In the genomic region with DNA sequence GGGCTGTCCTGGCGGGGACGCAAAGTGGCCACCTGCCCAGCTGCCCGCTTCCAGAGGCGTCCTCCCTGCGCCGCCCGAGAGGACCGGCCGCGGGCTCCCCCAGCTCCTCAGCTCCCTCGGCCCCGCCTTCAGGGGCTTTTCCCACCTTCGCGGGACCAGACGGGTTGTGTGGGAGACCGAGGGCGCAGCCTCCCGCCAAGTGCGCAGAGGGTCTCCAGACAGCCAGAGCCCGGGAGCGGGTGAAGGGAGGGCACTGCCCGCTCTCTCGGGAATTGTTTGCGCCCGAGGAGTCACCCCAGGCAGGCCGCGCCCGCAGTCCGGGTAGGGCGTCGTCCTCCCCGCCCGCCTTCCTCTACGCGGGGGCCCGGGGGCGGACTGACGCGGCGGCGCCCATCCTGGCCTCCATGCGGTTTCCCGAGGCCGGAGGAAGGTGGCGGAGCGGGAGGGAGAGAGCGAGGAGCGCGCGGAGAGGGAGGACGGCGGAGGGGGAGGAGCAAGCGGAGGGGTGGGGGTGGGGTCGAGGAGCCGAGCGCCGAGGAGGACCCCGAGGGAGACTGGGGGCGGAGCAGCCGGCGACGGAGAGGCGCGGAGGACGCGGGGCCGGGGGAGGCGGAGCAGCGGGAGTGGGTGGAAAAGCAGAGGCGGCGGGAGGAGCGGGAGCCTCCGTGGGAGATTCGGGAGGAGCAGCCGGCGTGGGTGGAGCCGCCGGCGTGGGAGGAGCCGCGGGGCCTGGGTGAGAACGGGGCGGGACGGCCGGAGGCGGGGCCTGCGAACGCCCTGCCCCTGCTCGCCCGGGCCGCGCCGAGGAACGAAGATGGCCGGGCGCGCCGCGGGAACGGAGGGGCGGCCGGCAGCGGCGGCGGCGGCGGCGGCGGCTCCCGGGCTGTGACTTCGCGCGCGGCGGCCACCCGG, we compare ENCODE assay signal across 1 cellular context.
TF ChIP-seq lines count a peak whose summit lies in the region.

No MANE protein-coding gene starts in this region.

TF ChIP-seq in IMR-90, 13 proteins besides CTCF, POLR2A, EP300 and RAD21 (continued from another document):
- TF ChIP-seq ELK1 (IDR thresholded peaks at IDR 0.05; ENCODE audit: borderline replicate concordance, low read depth, low read length) (no peak), MAZ (IDR thresholded peaks at IDR 0.05; ENCODE audit: borderline replicate concordance, low read depth, low read length) (no peak), CEBPB (IDR thresholded peaks at IDR 0.05; ENCODE audit: low read depth, low read length) (no peak)
TF ChIP-seq in IMR-90: peak in this region for 0.
